In genomic region chr5:108749130-108749861, GRCh38 we compare ENCODE assay signal across 8 cellular contexts. TPM values are rescaled to one million over a fixed set of nuclear protein-coding genes. Genes with fewer than 3 reads are reported as not detected.
A peak's percentile ranks its signal among the peaks of the same experiment; 100 is the strongest.
DNase-seq lines count a peak whose midpoint lies in the region; ATAC-seq and TF ChIP-seq lines count a peak whose summit lies in the region.

No MANE protein-coding gene starts in this region.

- no peaks in the 10 kb centered on the region for H4K20me1 ChIP-seq in MM.1S (ENCODE audit: insufficient read depth, low read length)

- DNase-seq in stimulated activated CD4-positive, alpha-beta T cell treated with anti-CD3 and anti-CD28 coated beads, Interleukin-15, amount 100 ng/mL, for 24 hours: peak; percentile 67
- DNase-seq in stimulated activated CD4-positive, alpha-beta T cell treated with anti-CD3 and anti-CD28 coated beads, Interleukin-12 subunit alpha, Interleukin-12 subunit beta, amount 100 ng/mL, for 4 hours: no peak
- DNase-seq in MM.1S (peak; percentile 35), cardiac muscle cell (ENCODE audit: low read depth in 1 of 2, low spot score in 1 of 2) (peak in 1 of 2 donors; percentile 89), KG1 (lab: John Stamatoyannopoulos, UW) (no peak)
- DNase-seq in activated naive CD4-positive, alpha-beta T cell treated with anti-CD3 and anti-CD28 coated beads for 36 hours: peak; percentile 22

- H3K36me3 ChIP-seq in MM.1S (replicated peaks; ENCODE audit: insufficient read depth, low read length) (no peaks in the 10 kb centered on the region), cardiac muscle cell (no peaks in the 10 kb centered on the region), parathyroid adenoma (ENCODE audit: control insufficient read depth, insufficient read depth, low read length) (no peaks in the 10 kb centered on the region)

- no peaks in the 10 kb centered on the region for H3K9me3 Mint-ChIP-seq in activated naive CD4-positive, alpha-beta T cell treated with anti-CD3 and anti-CD28 coated beads for 36 hours

- H3K4me3 Mint-ChIP-seq in activated naive CD4-positive, alpha-beta T cell treated with anti-CD3 and anti-CD28 coated beads for 36 hours: peak overlapping the region; percentile 85

- H3K27ac Mint-ChIP-seq in activated naive CD4-positive, alpha-beta T cell treated with anti-CD3 and anti-CD28 coated beads for 36 hours: peak overlapping the region; percentile 26

- intact Hi-C loops in activated naive CD4-positive, alpha-beta T cell treated with anti-CD3 and anti-CD28 coated beads for 36 hours (cut with micrococcal nuclease): loop anchor here (2.0 to 10.0 kb wide), 8 partner anchors 484 to 1988 kb away; partner anchors contain the start of gene SLC25A46

- H3K27ac ChIP-seq in MM.1S (ENCODE audit: low read length): peak overlapping the region; percentile 46; the same call in 1 of the 2 replicates
- peak overlapping the region; percentile 88 for H3K27ac ChIP-seq in cardiac muscle cell
- H3K27ac ChIP-seq in parathyroid adenoma: peak overlapping the region; percentile 96

- H3K27me3 ChIP-seq in MM.1S (replicated peaks; ENCODE audit: insufficient read depth, low read length) (no peaks in the 10 kb centered on the region), cardiac muscle cell (no peaks in the 10 kb centered on the region), parathyroid adenoma (ENCODE audit: control insufficient read depth, insufficient read depth, low read length) (no peaks in the 10 kb centered on the region)

- TF ChIP-seq CTCF in MM.1S (IDR thresholded peaks at IDR 0.05; ENCODE audit: low read length) (peak; percentile 16; the same call in 1 of the 2 replicates), cardiac muscle cell (IDR thresholded peaks at IDR 0.05; ENCODE audit: low read depth, low read length) (no peak), parathyroid adenoma (IDR thresholded peaks at IDR 0.05) (no peak)

- ATAC-seq in HG02588 (IDR thresholded peaks at IDR 0.05; ENCODE audit: unreplicated experiment): peak; percentile 36

- peak overlapping the region; percentile 80 for H3K4me2 ChIP-seq in MM.1S (ENCODE audit: low read depth, low read length)
- peak overlapping the region; percentile 39 for H3K4me2 ChIP-seq in parathyroid adenoma (ENCODE audit: low read length)

- H3K79me2 ChIP-seq in MM.1S (ENCODE audit: low read length) (0 out of 2 replicates have a peak, but pooled peaks cover 3% of the 10 kb centered on the region), parathyroid adenoma (peaks cover 4% of the 10 kb centered on the region)

- no peaks in the 10 kb centered on the region for H3K36me3 Mint-ChIP-seq in activated naive CD4-positive, alpha-beta T cell treated with anti-CD3 and anti-CD28 coated beads for 36 hours (ENCODE audit: low read depth)

- peak overlapping the region; percentile 68 for H3K9ac ChIP-seq in MM.1S (ENCODE audit: low read length)
- H3K9ac ChIP-seq in parathyroid adenoma: no peak overlapping the region

- CTCF ChIA-PET in activated naive CD4-positive, alpha-beta T cell treated with anti-CD3 and anti-CD28 coated beads for 36 hours (lab: Charles Lee): interaction anchor here (1.0 to 1.1 kb wide), 2 partner anchors 70 to 661 kb away, joined by 3 read pairs; partner anchors contain the start of gene PJA2

- H3K9me2 ChIP-seq in MM.1S (replicated peaks; ENCODE audit: insufficient read depth, low read length): no peaks in the 10 kb centered on the region

- H3K9me3 ChIP-seq in MM.1S (replicated peaks; ENCODE audit: insufficient read depth, low read length) (no peaks in the 10 kb centered on the region), cardiac muscle cell (ENCODE audit: low read depth) (no peaks in the 10 kb centered on the region), parathyroid adenoma (ENCODE audit: control insufficient read depth, low read length) (no peaks in the 10 kb centered on the region)

- H3K4me1 ChIP-seq in MM.1S (ENCODE audit: low read length) (peaks cover 6% of the 10 kb centered on the region; the same call in 1 of the 2 replicates), cardiac muscle cell (ENCODE audit: low read depth) (peaks cover 8% of the 10 kb centered on the region), parathyroid adenoma (no peaks in the 10 kb centered on the region)

- H3F3A ChIP-seq in MM.1S (ENCODE audit: insufficient read depth, low read length): no peaks in the 10 kb centered on the region

- peak overlapping the region; percentile 81 for H3K4me3 ChIP-seq in MM.1S (ENCODE audit: low read length)
- peak overlapping the region; percentile 56 for H3K4me3 ChIP-seq in cardiac muscle cell
- peak overlapping the region; percentile 97 for H3K4me3 ChIP-seq in parathyroid adenoma (ENCODE audit: low read depth, low read length)

- peak overlapping the region; percentile 83 for H2AFZ ChIP-seq in MM.1S (ENCODE audit: low read length)
- peak overlapping the region; percentile 92 for H2AFZ ChIP-seq in parathyroid adenoma

- H3K27me3 Mint-ChIP-seq in activated naive CD4-positive, alpha-beta T cell treated with anti-CD3 and anti-CD28 coated beads for 36 hours (ENCODE audit: low read depth): no peaks in the 10 kb centered on the region

- H3K4me1 Mint-ChIP-seq in activated naive CD4-positive, alpha-beta T cell treated with anti-CD3 and anti-CD28 coated beads for 36 hours (ENCODE audit: low read depth): peaks cover 23% of the 10 kb centered on the region

RNA-seq across cellular contexts. Expression of gene FER, which starts 1.6 kb away (rescaled TPM):
- total RNA-seq in activated naive CD4-positive, alpha-beta T cell treated with anti-CD3 and anti-CD28 coated beads for 36 hours: 1 to 10 TPM; 4.8 to 7.1 TPM
- total RNA-seq in cardiac muscle cell: 12.7 and 30.7 TPM in 2 replicates
- polyA plus RNA-seq in cardiac muscle cell: 25.9 and 29.7 TPM in 2 replicates

Comparison
In these comparisons a context has a peak if more than half of its experiments do, and no peak if none do; other contexts are left out.
1. DNase-seq: peak in stimulated activated CD4-positive, alpha-beta T cell treated with anti-CD3 and anti-CD28 coated beads, Interleukin-15, amount 100 ng/mL, for 24 hours (single experiment), MM.1S (single experiment) and activated naive CD4-positive, alpha-beta T cell treated with anti-CD3 and anti-CD28 coated beads for 36 hours (single experiment); none in stimulated activated CD4-positive, alpha-beta T cell treated with anti-CD3 and anti-CD28 coated beads, Interleukin-12 subunit alpha, Interleukin-12 subunit beta, amount 100 ng/mL, for 4 hours (single experiment) and KG1 (single experiment).
2. H3K27ac ChIP-seq: peak in every context shown above with its lines; median percentile 96 in parathyroid adenoma; 88 in cardiac muscle cell; 46 in MM.1S.
3. Peak in every context shown above with its lines, with median percentiles within 50 percentile points of each other: H3K4me3 ChIP-seq.